ENCODE assay signal across 11 cellular contexts in genomic region chr11:121063728-121064127, GRCh38. TPM values are rescaled to one million over a fixed set of nuclear protein-coding genes. Genes with fewer than 3 reads are reported as not detected.
DNase-seq lines count a peak whose midpoint lies in the region; ATAC-seq and TF ChIP-seq lines count a peak whose summit lies in the region.
"Had no signal": no experiment of that assay in that cellular context is flagged by ENCODE, and none has a peak within 500 bp of the region (broad histone marks: within the 10 kb centered on the region; RNA-seq: fewer than 3 reads in every experiment).

No MANE protein-coding gene starts in this region.

- no peak overlapping the region for H2AFZ ChIP-seq in hepatocyte

- ATAC-seq in natural killer cell, result no peak
- ATAC-seq in natural killer cell treated with Interleukin-12 subunit alpha and Interleukin-12 subunit beta and Interleukin-15 and Interleukin-18, amount 100 ng/mL, for 72 hours, result no peak
- 0 out of 3 replicates have a peak, but pooled peaks have one; percentile 21 for ATAC-seq in SK-N-SH treated with all-trans-retinoic acid at 6 μM for 48 hours
- ATAC-seq: naive thymus-derived CD4-positive, alpha-beta T cell had no signal

- H3K27me3 Mint-ChIP-seq in natural killer cell (ENCODE audit: low read depth in 2 of 2), result no peaks in the 10 kb centered on the region
- no peaks in the 10 kb centered on the region for H3K27me3 Mint-ChIP-seq in natural killer cell treated with Interleukin-12 subunit alpha and Interleukin-12 subunit beta and Interleukin-15 and Interleukin-18, amount 100 ng/mL, for 72 hours
- H3K27me3 Mint-ChIP-seq: activated naive CD8-positive, alpha-beta T cell treated with anti-CD3 and anti-CD28 coated beads for 36 hours; naive thymus-derived CD4-positive, alpha-beta T cell had no signal

- H3K9me3 ChIP-seq in hepatocyte (ENCODE audit: low read depth), result no peaks in the 10 kb centered on the region
- H3K9me3 ChIP-seq in prostate gland, result no peaks in the 10 kb centered on the region

- H3K4me1 ChIP-seq in hepatocyte (ENCODE audit: insufficient read depth) (peaks cover 23% of the 10 kb centered on the region), prostate gland (replicated peaks) (no peaks in the 10 kb centered on the region)

- H3K4me1 Mint-ChIP-seq in natural killer cell, result no peaks in the 10 kb centered on the region
- H3K4me1 Mint-ChIP-seq in natural killer cell treated with Interleukin-12 subunit alpha and Interleukin-12 subunit beta and Interleukin-15 and Interleukin-18, amount 100 ng/mL, for 72 hours (ENCODE audit: low read depth in 2 of 2), result peaks cover 9 to 10% of the 10 kb centered on the region in 2 donors

- no peaks in the 10 kb centered on the region for H4K20me1 ChIP-seq in hepatocyte (ENCODE audit: insufficient read depth, poor library complexity, severe bottlenecking)

- TF ChIP-seq POLR2A in prostate gland (IDR thresholded peaks at IDR 0.05), result no peak

- H3K27ac ChIP-seq in hepatocyte, result no peak overlapping the region
- no peak overlapping the region for H3K27ac ChIP-seq in substantia nigra (ENCODE audit: low read depth, low read length, poor library complexity, severe bottlenecking)
- H3K27ac ChIP-seq in prostate gland, result no peak overlapping the region

- no peak overlapping the region for H3K4me3 Mint-ChIP-seq in natural killer cell
- no peak overlapping the region for H3K4me3 Mint-ChIP-seq in natural killer cell treated with Interleukin-12 subunit alpha and Interleukin-12 subunit beta and Interleukin-15 and Interleukin-18, amount 100 ng/mL, for 72 hours
- H3K4me3 Mint-ChIP-seq: activated naive CD8-positive, alpha-beta T cell treated with anti-CD3 and anti-CD28 coated beads for 36 hours; naive thymus-derived CD4-positive, alpha-beta T cell had no signal

- no peaks in the 10 kb centered on the region for H3K9me3 Mint-ChIP-seq in natural killer cell
- no peaks in the 10 kb centered on the region for H3K9me3 Mint-ChIP-seq in natural killer cell treated with Interleukin-12 subunit alpha and Interleukin-12 subunit beta and Interleukin-15 and Interleukin-18, amount 100 ng/mL, for 72 hours
- H3K9me3 Mint-ChIP-seq: activated naive CD8-positive, alpha-beta T cell treated with anti-CD3 and anti-CD28 coated beads for 36 hours had no signal

- H3K36me3 Mint-ChIP-seq in natural killer cell, result peaks cover 16% of the 10 kb centered on the region
- peaks cover 10% of the 10 kb centered on the region for H3K36me3 Mint-ChIP-seq in natural killer cell treated with Interleukin-12 subunit alpha and Interleukin-12 subunit beta and Interleukin-15 and Interleukin-18, amount 100 ng/mL, for 72 hours

- WGBS in hepatocyte (ENCODE audit: low lambda C conversion rate, missing lambda C conversion rate), result 84% methylated on average over 2 of the region's 2 CpGs
- WGBS in prostate gland, result 85% methylated on average over 2 of the region's 2 CpGs

- H3K4me2 ChIP-seq in hepatocyte, result no peak overlapping the region

- H3K9me2 ChIP-seq in hepatocyte (replicated peaks; ENCODE audit: insufficient read depth), result no peaks in the 10 kb centered on the region

- H3K27me3 ChIP-seq in hepatocyte, result no peaks in the 10 kb centered on the region
- no peaks in the 10 kb centered on the region for H3K27me3 ChIP-seq in prostate gland (replicated peaks; ENCODE audit: insufficient read depth)

- H3K4me3 ChIP-seq in hepatocyte (no peak overlapping the region), prostate gland (no peak overlapping the region)

- intact Hi-C loops in natural killer cell (cut with micrococcal nuclease) (no loop called here), prostate gland (cut with DNase I) (no loop called here)

- H3K36me3 ChIP-seq in hepatocyte (replicated peaks; ENCODE audit: insufficient read depth, low read depth), result no peaks in the 10 kb centered on the region
- H3K36me3 ChIP-seq in prostate gland, result no peaks in the 10 kb centered on the region

- no peak overlapping the region for H3K27ac Mint-ChIP-seq in natural killer cell
- no peak overlapping the region for H3K27ac Mint-ChIP-seq in natural killer cell treated with Interleukin-12 subunit alpha and Interleukin-12 subunit beta and Interleukin-15 and Interleukin-18, amount 100 ng/mL, for 72 hours
- H3K27ac Mint-ChIP-seq: activated naive CD8-positive, alpha-beta T cell treated with anti-CD3 and anti-CD28 coated beads for 36 hours; naive thymus-derived CD4-positive, alpha-beta T cell had no signal

- H3K79me2 ChIP-seq in hepatocyte, result no peaks in the 10 kb centered on the region

- DNase-seq in natural killer cell, result no peak
- no peak for DNase-seq in natural killer cell treated with Interleukin-12 subunit alpha and Interleukin-12 subunit beta and Interleukin-15 and Interleukin-18, amount 100 ng/mL, for 72 hours (ENCODE audit: low spot score)
- DNase-seq in hepatocyte (ENCODE audit: low spot score), result no peak
- no peak for DNase-seq in substantia nigra (lab: John Stamatoyannopoulos, UW)
- no peak for DNase-seq in prostate gland (ENCODE audit: low spot score)
- DNase-seq in effector CD4-positive, alpha-beta T cell, result no peak
- DNase-seq in NCI-H1048 (lab: John Stamatoyannopoulos, UW), result no peak
- DNase-seq: activated CD4-positive, alpha-beta T cell treated with anti-CD3 and anti-CD28 coated beads for 48 hours; activated naive CD8-positive, alpha-beta T cell treated with anti-CD3 and anti-CD28 coated beads for 36 hours had no signal

- TF ChIP-seq CTCF in natural killer cell (IDR thresholded peaks at IDR 0.05), result peak; percentile 36
- TF ChIP-seq CTCF in hepatocyte (IDR thresholded peaks at IDR 0.05; ENCODE audit: poor library complexity), result peak; percentile 19
- TF ChIP-seq CTCF in prostate gland (IDR thresholded peaks at IDR 0.05), result peak in 1 of 4 experiments; percentile 19

TF ChIP-seq in SK-N-SH treated with all-trans-retinoic acid at 6 μM for 48 hours, 23 proteins besides CTCF, POLR2A, EP300 and RAD21 (continues in another document):
- no peak for TF ChIP-seq ISL1 (CRISPR knock-in tag; IDR thresholded peaks at IDR 0.05)
- TF ChIP-seq PATZ1 (CRISPR knock-in tag; IDR thresholded peaks at IDR 0.05; ENCODE audit: borderline replicate concordance), result no peak
- no peak for TF ChIP-seq ZFP30 (CRISPR knock-in tag; IDR thresholded peaks at IDR 0.05)
- no peak for TF ChIP-seq GLIS3 (CRISPR knock-in tag; IDR thresholded peaks at IDR 0.05)
- no peak for TF ChIP-seq TOX (CRISPR knock-in tag; IDR thresholded peaks at IDR 0.05; ENCODE audit: borderline replicate concordance)
- TF ChIP-seq ZNF70 (CRISPR knock-in tag; IDR thresholded peaks at IDR 0.05), result no peak
- TF ChIP-seq ZNF8 (CRISPR knock-in tag; IDR thresholded peaks at IDR 0.05), result no peak
- no peak for TF ChIP-seq ZNF565 (CRISPR knock-in tag; conservative IDR thresholded peaks at IDR 0.05; ENCODE audit: low read depth)
- no peak for TF ChIP-seq TCF4 (CRISPR knock-in tag; IDR thresholded peaks at IDR 0.05; ENCODE audit: borderline replicate concordance)
- TF ChIP-seq, protein P1, sequence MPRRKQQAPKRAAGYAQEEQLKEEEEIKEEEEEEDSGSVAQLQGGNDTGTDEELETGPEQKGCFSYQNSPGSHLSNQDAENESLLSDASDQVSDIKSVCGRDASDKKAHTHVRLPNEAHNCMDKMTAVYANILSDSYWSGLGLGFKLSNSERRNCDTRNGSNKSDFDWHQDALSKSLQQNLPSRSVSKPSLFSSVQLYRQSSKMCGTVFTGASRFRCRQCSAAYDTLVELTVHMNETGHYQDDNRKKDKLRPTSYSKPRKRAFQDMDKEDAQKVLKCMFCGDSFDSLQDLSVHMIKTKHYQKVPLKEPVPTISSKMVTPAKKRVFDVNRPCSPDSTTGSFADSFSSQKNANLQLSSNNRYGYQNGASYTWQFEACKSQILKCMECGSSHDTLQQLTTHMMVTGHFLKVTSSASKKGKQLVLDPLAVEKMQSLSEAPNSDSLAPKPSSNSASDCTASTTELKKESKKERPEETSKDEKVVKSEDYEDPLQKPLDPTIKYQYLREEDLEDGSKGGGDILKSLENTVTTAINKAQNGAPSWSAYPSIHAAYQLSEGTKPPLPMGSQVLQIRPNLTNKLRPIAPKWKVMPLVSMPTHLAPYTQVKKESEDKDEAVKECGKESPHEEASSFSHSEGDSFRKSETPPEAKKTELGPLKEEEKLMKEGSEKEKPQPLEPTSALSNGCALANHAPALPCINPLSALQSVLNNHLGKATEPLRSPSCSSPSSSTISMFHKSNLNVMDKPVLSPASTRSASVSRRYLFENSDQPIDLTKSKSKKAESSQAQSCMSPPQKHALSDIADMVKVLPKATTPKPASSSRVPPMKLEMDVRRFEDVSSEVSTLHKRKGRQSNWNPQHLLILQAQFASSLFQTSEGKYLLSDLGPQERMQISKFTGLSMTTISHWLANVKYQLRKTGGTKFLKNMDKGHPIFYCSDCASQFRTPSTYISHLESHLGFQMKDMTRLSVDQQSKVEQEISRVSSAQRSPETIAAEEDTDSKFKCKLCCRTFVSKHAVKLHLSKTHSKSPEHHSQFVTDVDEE (CRISPR knock-in tag; IDR thresholded peaks at IDR 0.05), result no peak
- no peak for TF ChIP-seq RARB (CRISPR knock-in tag; IDR thresholded peaks at IDR 0.05)

RNA-seq across cellular contexts. Expression of gene TECTA, which starts 37.3 kb away (rescaled TPM):
- total RNA-seq in natural killer cell (under 1 TPM; 0.50 to 0.57 (median 0.56) TPM), hepatocyte (0.12 and 0.50 TPM in 2 replicates), prostate gland (1 to 10 TPM in 1 of 2 donors, under 1 TPM in 1; 0.41 to 1.6 TPM)
- total RNA-seq in natural killer cell treated with Interleukin-12 subunit alpha and Interleukin-12 subunit beta and Interleukin-15 and Interleukin-18, amount 100 ng/mL, for 72 hours, result under 1 TPM; 0.39 to 0.86 TPM
- 0.17 and 0.44 TPM in 2 replicates for polyA plus RNA-seq in hepatocyte

RNA-seq across cellular contexts. Expression of gene TBCEL, which starts 39.8 kb away (rescaled TPM):
- total RNA-seq in natural killer cell, result 10 to 100 TPM; 34.0 to 40.2 (median 37.9) TPM
- total RNA-seq in natural killer cell treated with Interleukin-12 subunit alpha and Interleukin-12 subunit beta and Interleukin-15 and Interleukin-18, amount 100 ng/mL, for 72 hours, result 10 to 100 TPM; 15.2 to 15.9 TPM
- total RNA-seq in hepatocyte, result 16.7 and 19.3 TPM in 2 replicates
- 7.2 and 9.2 TPM in 2 replicates for polyA plus RNA-seq in hepatocyte
- total RNA-seq in prostate gland, result 10 to 100 TPM; 21.9 to 34.4 TPM
